In genomic region chr22:49899530-49899929, GRCh38 we compare ENCODE assay signal across 1 cellular context.
TF ChIP-seq lines count a peak whose summit lies in the region.

No MANE protein-coding gene starts in this region.

TF ChIP-seq in IMR-90, 13 proteins besides CTCF, POLR2A, EP300 and RAD21:
- no peak for TF ChIP-seq FOS (IDR thresholded peaks at IDR 0.05; ENCODE audit: low read depth, low read length)
- TF ChIP-seq MXI1 (IDR thresholded peaks at IDR 0.05; ENCODE audit: borderline replicate concordance, low read depth, low read length) = no peak
- TF ChIP-seq RFX5 (IDR thresholded peaks at IDR 0.05; ENCODE audit: low read depth, low read length) = no peak
- TF ChIP-seq BHLHE40 (IDR thresholded peaks at IDR 0.05; ENCODE audit: low read depth, low read length) = no peak
- no peak for TF ChIP-seq CEBPB (IDR thresholded peaks at IDR 0.05; ENCODE audit: low read depth, low read length)
- no peak for TF ChIP-seq USF2 (IDR thresholded peaks at IDR 0.05; ENCODE audit: low read depth, low read length)
- TF ChIP-seq SMC3 (IDR thresholded peaks at IDR 0.05; ENCODE audit: low read depth, low read length) = no peak
- TF ChIP-seq, protein P1, sequence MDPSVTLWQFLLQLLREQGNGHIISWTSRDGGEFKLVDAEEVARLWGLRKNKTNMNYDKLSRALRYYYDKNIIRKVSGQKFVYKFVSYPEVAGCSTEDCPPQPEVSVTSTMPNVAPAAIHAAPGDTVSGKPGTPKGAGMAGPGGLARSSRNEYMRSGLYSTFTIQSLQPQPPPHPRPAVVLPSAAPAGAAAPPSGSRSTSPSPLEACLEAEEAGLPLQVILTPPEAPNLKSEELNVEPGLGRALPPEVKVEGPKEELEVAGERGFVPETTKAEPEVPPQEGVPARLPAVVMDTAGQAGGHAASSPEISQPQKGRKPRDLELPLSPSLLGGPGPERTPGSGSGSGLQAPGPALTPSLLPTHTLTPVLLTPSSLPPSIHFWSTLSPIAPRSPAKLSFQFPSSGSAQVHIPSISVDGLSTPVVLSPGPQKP (IDR thresholded peaks at IDR 0.05; ENCODE audit: borderline replicate concordance, low read depth, low read length) = no peak
